Comparison of ENCODE assay signal across 24 cellular contexts in genomic region chr12:104935892-104936291, GRCh38.
"Had no signal": no experiment of that assay in that cellular context is flagged by ENCODE, and none has a peak within 500 bp of the region (broad histone marks: within the 10 kb centered on the region; RNA-seq: fewer than 3 reads in every experiment).

No MANE protein-coding gene starts in this region.

- H3K36me3 Mint-ChIP-seq: activated CD4-positive, alpha-beta memory T cell treated with anti-CD3 and anti-CD28 coated beads for 36 hours; activated naive CD8-positive, alpha-beta T cell treated with anti-CD3 and anti-CD28 coated beads, Interleukin-2, amount 10 ng/mL, durations not matched to agents 7 days and 5 days; T-cell had no signal

- H3K27me3 ChIP-seq: adrenal gland had no signal

- H3K27me3 Mint-ChIP-seq: activated CD4-positive, alpha-beta memory T cell treated with anti-CD3 and anti-CD28 coated beads for 36 hours had no signal

- H3K9me3 ChIP-seq: adrenal gland had no signal

- DNase-seq: activated CD4-positive, alpha-beta memory T cell treated with anti-CD3 and anti-CD28 coated beads for 36 hours; activated CD4-positive, alpha-beta T cell treated with anti-CD3 and anti-CD28 coated beads, Interleukin-2, amount 10 ng/mL, durations not matched to agents 24 days and 14 days; activated CD8-positive, alpha-beta memory T cell treated with anti-CD3 and anti-CD28 coated beads for 24 hours; activated naive CD4-positive, alpha-beta T cell treated with anti-CD3 and anti-CD28 coated beads, Interleukin-2, amount 50 U/mL, for 16 hours; activated naive CD8-positive, alpha-beta T cell treated with anti-CD3 and anti-CD28 coated beads, Interleukin-2, amount 10 ng/mL, durations not matched to agents 7 days and 5 days; activated T-cell treated with anti-CD3 and anti-CD28 coated beads, Interleukin-2, amount 50 U/mL, for 48 hours; adrenal gland; anterior cingulate cortex; cerebellar nuclear complex; NCI-H1092 treated with DMSO at 0.1 percent for 48 hours; NCI-H1417 treated with DMSO at 0.1 percent for 48 hours; NCI-H1694; NCI-H2029; NCI-H2107; NCI-H345; NCI-H510A; NCI-H526 treated with DMSO at 0.1 percent for 48 hours; NCI-H82; T-cell; T-helper 2 cell; T1000 had no signal

- H3K9me3 Mint-ChIP-seq: activated CD4-positive, alpha-beta memory T cell treated with anti-CD3 and anti-CD28 coated beads for 36 hours; activated naive CD8-positive, alpha-beta T cell treated with anti-CD3 and anti-CD28 coated beads, Interleukin-2, amount 10 ng/mL, durations not matched to agents 7 days and 5 days; T-cell had no signal

- H3K27ac Mint-ChIP-seq: activated CD4-positive, alpha-beta memory T cell treated with anti-CD3 and anti-CD28 coated beads for 36 hours; activated CD4-positive, alpha-beta T cell treated with anti-CD3 and anti-CD28 coated beads, Interleukin-2, amount 10 ng/mL, durations not matched to agents 24 days and 14 days; activated naive CD8-positive, alpha-beta T cell treated with anti-CD3 and anti-CD28 coated beads, Interleukin-2, amount 10 ng/mL, durations not matched to agents 7 days and 5 days; T-cell had no signal

- H3K4me1 ChIP-seq: adrenal gland had no signal

- ATAC-seq: T-cell had no signal

- H3K4me3 Mint-ChIP-seq: activated CD4-positive, alpha-beta memory T cell treated with anti-CD3 and anti-CD28 coated beads for 36 hours; activated CD4-positive, alpha-beta T cell treated with anti-CD3 and anti-CD28 coated beads, Interleukin-2, amount 10 ng/mL, durations not matched to agents 24 days and 14 days; activated naive CD8-positive, alpha-beta T cell treated with anti-CD3 and anti-CD28 coated beads, Interleukin-2, amount 10 ng/mL, durations not matched to agents 7 days and 5 days; T-cell had no signal

- H3K36me3 ChIP-seq: adrenal gland had no signal

- H3K4me3 ChIP-seq: adrenal gland, SK-N-MC had no signal

- H3K4me1 Mint-ChIP-seq: activated naive CD8-positive, alpha-beta T cell treated with anti-CD3 and anti-CD28 coated beads, Interleukin-2, amount 10 ng/mL, durations not matched to agents 7 days and 5 days; T-cell had no signal

- H3K27ac ChIP-seq: adrenal gland, KMS-11, SK-N-MC, VCaP had no signal
